ENCODE assay signal across 22 cellular contexts in the genomic region with DNA sequence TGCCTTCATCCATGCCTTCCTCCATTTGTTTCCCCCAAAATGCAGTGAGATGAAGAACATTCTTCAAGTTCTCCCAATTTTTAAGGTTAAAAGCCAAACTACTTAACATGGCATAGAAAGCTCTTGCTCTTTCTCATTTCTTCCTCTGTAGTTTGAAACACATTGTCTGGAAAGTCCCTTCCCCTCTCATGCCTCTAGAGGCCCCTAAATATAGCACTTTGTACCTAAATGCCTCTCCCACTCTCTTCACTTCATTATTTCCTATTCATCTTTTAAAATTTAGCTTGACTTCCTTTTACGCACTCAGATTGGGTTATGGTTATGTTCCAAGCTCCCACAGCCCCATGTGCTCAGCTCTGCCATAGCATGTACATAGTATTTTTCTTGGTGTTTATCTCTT.
DNase-seq lines count a peak whose midpoint lies in the region; ATAC-seq and TF ChIP-seq lines count a peak whose summit lies in the region.
"Had no signal": no experiment of that assay in that cellular context is flagged by ENCODE, and none has a peak within 500 bp of the region (broad histone marks: within the 10 kb centered on the region; RNA-seq: fewer than 3 reads in every experiment).

No MANE protein-coding gene starts in this region.

- TF ChIP-seq CTCF in Caco-2 (IDR thresholded peaks at IDR 0.05; ENCODE audit: insufficient read depth in 1 of 2, low read depth in 1 of 2, low read length in 1 of 2, severe bottlenecking in 1 of 2, unreplicated experiment in 1 of 2) = no peak

- BruUV-seq in Caco-2 (replicated peaks; lab: Mats Ljungman, UMichigan) = no TSS peak

- peaks cover 29% of the 10 kb centered on the region for H3K9me3 Mint-ChIP-seq in Caco-2 (ENCODE audit: unreplicated experiment)

- H3K27me3 ChIP-seq in Caco-2 (replicated peaks; ENCODE audit: control insufficient read depth, insufficient read depth, low read length) (no peaks in the 10 kb centered on the region), HAP-1 (ENCODE audit: low read depth) (no peaks in the 10 kb centered on the region)
- H3K27me3 ChIP-seq: gastrocnemius medialis, ovary, stomach, thyroid gland had no signal

- in situ Hi-C loops in HAP-1 (cut with MboI; ENCODE audit: low sequenced_read_pairs) = no loop called here

- H3K4me3 ChIP-seq in Caco-2 (ENCODE audit: low read depth, low read length) (no peak overlapping the region), HAP-1 (no peak overlapping the region)
- H3K4me3 ChIP-seq: gastrocnemius medialis, ovary, stomach, thyroid gland had no signal

- intact Hi-C loops in Caco-2 (cut with micrococcal nuclease; ENCODE audit: unreplicated experiment) = loop anchor here (5.0 kb wide), 1 partner anchor 131 kb away; no protein-coding TSS in a partner anchor

- CTCF ChIA-PET in Caco-2 (lab: Charles Lee) = no interaction called here

- H3K4me1 Mint-ChIP-seq in Caco-2 (ENCODE audit: low read depth, unreplicated experiment) = peaks cover 32% of the 10 kb centered on the region

- H3K27me3 Mint-ChIP-seq in Caco-2 (ENCODE audit: insufficient read depth, unreplicated experiment) = no peaks in the 10 kb centered on the region

- H3K4me1 ChIP-seq in Caco-2 (peaks cover 29% of the 10 kb centered on the region), HAP-1 (peaks cover 6% of the 10 kb centered on the region; the same call in 1 of the 2 replicates)

- peaks cover 6% of the 10 kb centered on the region for H3K36me3 Mint-ChIP-seq in Caco-2 (ENCODE audit: insufficient read depth, unreplicated experiment)
- H3K36me3 Mint-ChIP-seq: CD8-positive, alpha-beta T cell had no signal

- POLR2A ChIA-PET in Caco-2 (lab: Charles Lee) = no interaction called here

- H3K36me3 ChIP-seq in Caco-2 (ENCODE audit: control insufficient read depth, insufficient read depth, low read length) = no peaks in the 10 kb centered on the region
- no peaks in the 10 kb centered on the region for H3K36me3 ChIP-seq in HAP-1 (replicated peaks)
- H3K36me3 ChIP-seq: gastrocnemius medialis, ovary, stomach, thyroid gland had no signal

- H3K4me3 Mint-ChIP-seq in Caco-2 (ENCODE audit: unreplicated experiment) = no peak overlapping the region
- H3K4me3 Mint-ChIP-seq: activated CD8-positive, alpha-beta T cell treated with anti-CD3 and anti-CD28 coated beads for 36 hours; CD8-positive, alpha-beta T cell had no signal

- DNase-seq in Caco-2 = no peak
- DNase-seq in activated gamma-delta T cell treated with Interleukin-2 at 50 U/mL for 16 hours = no peak
- DNase-seq in activated naive CD4-positive, alpha-beta T cell treated with anti-CD3 and anti-CD28 coated beads, Interleukin-2, amount 50 U/mL, for 16 hours = no peak
- DNase-seq in NCI-H1092 (lab: John Stamatoyannopoulos, UW) = no peak
- no peak for DNase-seq in HAP-1 (ENCODE audit: low spot score in 2 of 2)
- DNase-seq: activated CD4-positive, alpha-beta T cell treated with anti-CD3 and anti-CD28 coated beads for 1 hour; activated CD8-positive, alpha-beta T cell treated with anti-CD3 and anti-CD28 coated beads for 36 hours; CD8-positive, alpha-beta T cell; dermis blood vessel endothelial cell; DMS 273 treated with DMSO at 0.1 percent for 48 hours; EL; gastrocnemius medialis; left cardiac atrium; NCI-H146; NCI-H2107; NCI-H82; ovary; stomach; thyroid gland had no signal

- no peaks in the 10 kb centered on the region for H3K9me3 ChIP-seq in Caco-2
- no peaks in the 10 kb centered on the region for H3K9me3 ChIP-seq in HAP-1
- H3K9me3 ChIP-seq: gastrocnemius medialis, ovary, stomach, thyroid gland had no signal

- peak overlapping the region; percentile 77 for H3K27ac Mint-ChIP-seq in Caco-2 (ENCODE audit: unreplicated experiment)
- H3K27ac Mint-ChIP-seq: activated CD8-positive, alpha-beta T cell treated with anti-CD3 and anti-CD28 coated beads for 36 hours; CD8-positive, alpha-beta T cell had no signal

- ATAC-seq in GM18907 (IDR thresholded peaks at IDR 0.05; ENCODE audit: unreplicated experiment) (peak; percentile 70), HG02610 (IDR thresholded peaks at IDR 0.05; ENCODE audit: unreplicated experiment) (peak; percentile 37), HG03565 (IDR thresholded peaks at IDR 0.05; ENCODE audit: unreplicated experiment) (peak; percentile 49)
- ATAC-seq: activated CD8-positive, alpha-beta T cell treated with anti-CD3 and anti-CD28 coated beads for 36 hours; CD8-positive, alpha-beta T cell; gastrocnemius medialis; left cardiac atrium had no signal
